9 cellular contexts compared by ENCODE assay signal in the genomic region with DNA sequence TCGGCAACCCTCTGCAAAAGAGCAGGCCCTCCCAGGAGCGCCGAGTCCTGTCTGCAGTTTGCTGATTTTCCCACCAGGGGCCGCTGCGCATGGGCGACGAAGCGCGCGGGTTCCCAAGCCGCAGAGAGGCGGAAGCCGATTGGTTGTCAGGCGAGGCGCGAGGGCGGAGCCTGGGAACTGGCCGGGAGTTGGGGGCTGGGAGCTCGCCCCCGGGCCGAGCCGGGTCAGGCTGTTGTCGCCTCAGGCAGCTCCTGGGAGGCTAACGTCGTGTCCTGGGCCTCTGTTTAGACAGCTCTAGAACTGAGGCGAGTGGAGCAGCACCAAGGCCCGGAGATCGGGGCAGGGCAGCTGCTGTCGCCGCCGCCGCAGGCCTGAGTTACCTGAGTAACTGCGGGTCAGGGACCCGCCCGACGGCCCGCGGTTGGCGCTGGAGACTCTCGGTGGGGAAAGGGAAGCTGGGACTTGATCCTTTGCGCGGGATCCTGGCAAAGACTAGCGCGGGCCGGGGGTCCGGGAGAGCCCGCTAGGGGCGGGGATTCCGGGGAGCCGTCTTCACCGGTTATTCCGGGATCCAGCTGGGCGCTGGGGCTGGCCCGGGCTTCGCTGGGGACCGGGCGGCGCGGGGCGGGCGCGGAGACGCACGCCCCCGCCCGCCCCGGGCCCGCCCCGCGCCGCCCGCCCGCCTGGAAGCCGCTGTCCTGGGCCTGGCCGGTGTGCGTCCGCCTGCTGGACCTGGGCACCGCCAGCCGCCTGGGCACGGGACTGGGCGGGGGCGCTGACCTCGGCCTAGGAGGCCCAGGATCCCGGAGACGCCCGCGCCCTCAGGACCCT. TPM values are rescaled to one million over a fixed set of nuclear protein-coding genes. Genes with fewer than 3 reads are reported as not detected.
DNase-seq lines count a peak whose midpoint lies in the region; ATAC-seq, FAIRE-seq and TF ChIP-seq lines count a peak whose summit lies in the region.
"Had no signal": no experiment of that assay in that cellular context is flagged by ENCODE, and none has a peak within 500 bp of the region (broad histone marks: within the 10 kb centered on the region; RNA-seq: fewer than 3 reads in every experiment).

Gene STIM1 (plus strand): TSS at position 688 of the 831 bp plus-strand sequence. CDS start 607 bp downstream, outside the sequence.

- H3K4me3 ChIP-seq in AG10803 (ENCODE audit: low read length) (peak within 1 kb of the TSS; percentile 83), kidney (ENCODE audit: low read length in 2 of 2) (peak within 1 kb of the TSS; percentile 81 to 82)

- peak; percentile 59 for ATAC-seq in GM19023 (IDR thresholded peaks at IDR 0.05; ENCODE audit: unreplicated experiment)
- peak; percentile 69 for ATAC-seq in HG03280 (IDR thresholded peaks at IDR 0.05; ENCODE audit: unreplicated experiment)
- ATAC-seq in activated CD4-positive, CD25-positive, alpha-beta regulatory T cell treated with anti-CD3 and anti-CD28 coated beads, Interleukin-2, amount 50 U/mL, for 24 hours: peak; percentile 82 to 84

- no peak for FAIRE-seq in kidney (lab: Jason Lieb, UNC)
- FAIRE-seq: islet of Langerhans had no signal

- peak; percentile 77 for TF ChIP-seq CTCF in AG10803 (conservative IDR thresholded peaks at IDR 0.05; ENCODE audit: low read length)
- peak; percentile 99 for TF ChIP-seq CTCF in kidney (IDR thresholded peaks at IDR 0.05; ENCODE audit: borderline replicate concordance, extremely low read depth, insufficient read depth)

- H3K27ac ChIP-seq in kidney (ENCODE audit: low read depth in 2 of 2, low read length in 2 of 2): peak within 1 kb of the TSS; percentile 92 to 97

- H3K9ac ChIP-seq in kidney (ENCODE audit: low read length in 2 of 2): peak within 1 kb of the TSS; percentile 73 to 87

- intact Hi-C loops in kidney (cut with DNase I): loop anchor here (5.0 kb wide), 1 partner anchor 217 kb away; no protein-coding TSS in a partner anchor

- no peaks in the 10 kb centered on the region for H3K36me3 ChIP-seq in kidney (ENCODE audit: control insufficient read depth in 1 of 2, insufficient read depth in 2 of 2, low read length in 2 of 2)

- no peaks in the 10 kb centered on the region for H3K9me3 ChIP-seq in kidney (ENCODE audit: control insufficient read depth in 1 of 2, low read length in 2 of 2)

- H3K4me1 ChIP-seq in kidney (ENCODE audit: control insufficient read depth in 1 of 2, insufficient read depth in 1 of 2, low read depth in 1 of 2, low read length in 2 of 2): peaks cover 17 to 26% of the 10 kb centered on the region in 2 donors

- DNase-seq in AG10803 (ENCODE audit: low read depth) (peak; percentile 90), NCI-H345 (lab: John Stamatoyannopoulos, UW) (peak; percentile 96), cerebellar cortex (ENCODE audit: low spot score) (peak; percentile 93), kidney (peak; percentile 98)
- peak; percentile 98 for DNase-seq in stimulated activated CD4-positive, alpha-beta T cell treated with anti-CD3 and anti-CD28 coated beads, Interleukin-15, amount 100 ng/mL, for 24 hours

RNA-seq across cellular contexts. Expression of gene STIM1, which starts in this region (rescaled TPM):
- 68.0 TPM for total RNA-seq in kidney
- 15.7 TPM for polyA plus RNA-seq in kidney (ENCODE audit: insufficient read depth, low read depth, low replicate concordance)

Comparison
In these comparisons a context has a peak if more than half of its experiments do, and no peak if none do; other contexts are left out.
1. Peak in every context shown above with its lines: DNase-seq, ATAC-seq, H3K4me3 ChIP-seq and H3K27ac ChIP-seq.